Comparison of ENCODE assay signal across 11 cellular contexts in genomic region chr3:128122013-128122412, GRCh38. TPM values are rescaled to one million over a fixed set of nuclear protein-coding genes. Genes with fewer than 3 reads are reported as not detected.
DNase-seq lines count a peak whose midpoint lies in the region; ATAC-seq lines count a peak whose summit lies in the region.
"Had no signal": no experiment of that assay in that cellular context is flagged by ENCODE, and none has a peak within 500 bp of the region (broad histone marks: within the 10 kb centered on the region; RNA-seq: fewer than 3 reads in every experiment).

No MANE protein-coding gene starts in this region.

- peaks cover 0 to 2% (median 0%) of the 10 kb centered on the region in 8 donors for H3K9me3 Mint-ChIP-seq in CD4-positive, alpha-beta memory T cell
- H3K9me3 Mint-ChIP-seq in activated T-helper 2 cell treated with anti-CD3 and anti-CD28 coated beads, Interferon-gamma antibody, Interleukin-2, Interleukin-4, amounts not matched to agents 10 μg/mL and 5 μg/mL and 100 μg/mL, durations not matched to agents 14 hours and 24 hours and 36 hours = peaks cover 4% of the 10 kb centered on the region
- H3K9me3 Mint-ChIP-seq in naive thymus-derived CD8-positive, alpha-beta T cell = peaks cover 0 to 6% (median 0%) of the 10 kb centered on the region in 9 donors

- DNase-seq in CD4-positive, alpha-beta memory T cell = no peak
- DNase-seq in activated T-helper 2 cell treated with anti-CD3 and anti-CD28 coated beads, Interferon-gamma antibody, Interleukin-2, Interleukin-4, amounts not matched to agents 10 μg/mL and 5 μg/mL and 100 μg/mL, durations not matched to agents 14 hours and 24 hours and 36 hours (ENCODE audit: low spot score) = no peak
- no peak for DNase-seq in naive thymus-derived CD8-positive, alpha-beta T cell
- no peak for DNase-seq in AG20443 (ENCODE audit: low spot score)
- DNase-seq in activated effector memory CD4-positive, alpha-beta T cell treated with Interleukin-2 at 50 U/mL for 16 hours = no peak
- DNase-seq in stimulated activated naive CD4-positive, alpha-beta T cell treated with Interleukin-2 at 50 U/mL for 16 hours (lab: John Stamatoyannopoulos, UW) = no peak
- DNase-seq: NCI-H1105, SW 1271 had no signal

- H3K27me3 Mint-ChIP-seq in CD4-positive, alpha-beta memory T cell = no peaks in the 10 kb centered on the region
- no peaks in the 10 kb centered on the region for H3K27me3 Mint-ChIP-seq in activated T-helper 2 cell treated with anti-CD3 and anti-CD28 coated beads, Interferon-gamma antibody, Interleukin-2, Interleukin-4, amounts not matched to agents 10 μg/mL and 5 μg/mL and 100 μg/mL, durations not matched to agents 14 hours and 24 hours and 36 hours (ENCODE audit: low read depth)
- H3K27me3 Mint-ChIP-seq in naive thymus-derived CD8-positive, alpha-beta T cell = no peaks in the 10 kb centered on the region

- intact Hi-C loops in CD4-positive, alpha-beta memory T cell (cut with micrococcal nuclease) = loop anchor here (5.0 kb wide), 1 partner anchor 45 kb away; no protein-coding TSS in a partner anchor
- intact Hi-C loops in activated T-helper 2 cell treated with anti-CD3 and anti-CD28 coated beads, Interferon-gamma antibody, Interleukin-2, Interleukin-4, amounts not matched to agents 10 μg/mL and 5 μg/mL and 100 μg/mL, durations not matched to agents 14 hours and 24 hours and 36 hours (cut with micrococcal nuclease) = loop anchor here (2.0 to 10.0 kb wide), 2 partner anchors 69 to 1137 kb away; partner anchors contain the start of genes PLXNA1 and SEC61A1

- no peaks in the 10 kb centered on the region for H3K27me3 ChIP-seq in CD4-positive, alpha-beta memory T cell (ENCODE audit: insufficient read depth, low read length)
- no peaks in the 10 kb centered on the region for H3K27me3 ChIP-seq in HUES64 (ENCODE audit: insufficient read depth, low read length)

- 100% methylated on average over 1 of the region's 1 CpG for WGBS in HUES64

- POLR2A ChIA-PET in CD4-positive, alpha-beta memory T cell (lab: Charles Lee; ENCODE audit: partially characterized antibody) = interaction anchor here (1.7 to 3.3 kb wide), 3 partner anchors 9 to 36 kb away, joined by 3 to 66 read pairs (median 66); partner anchors contain the start of gene EEFSEC
- POLR2A ChIA-PET in naive thymus-derived CD8-positive, alpha-beta T cell (lab: Charles Lee) = interaction anchor here (2.5 to 4.3 kb wide), 4 partner anchors 8 to 31 kb away, joined by 9 to 70 read pairs (median 14); partner anchors contain the start of gene EEFSEC

- peak overlapping the region; percentile 17 to 98 (median 96) for H3K4me3 Mint-ChIP-seq in CD4-positive, alpha-beta memory T cell
- peak overlapping the region; percentile 98 for H3K4me3 Mint-ChIP-seq in activated T-helper 2 cell treated with anti-CD3 and anti-CD28 coated beads, Interferon-gamma antibody, Interleukin-2, Interleukin-4, amounts not matched to agents 10 μg/mL and 5 μg/mL and 100 μg/mL, durations not matched to agents 14 hours and 24 hours and 36 hours (ENCODE audit: low read depth)
- peak overlapping the region; percentile 57 to 100 (median 97) for H3K4me3 Mint-ChIP-seq in naive thymus-derived CD8-positive, alpha-beta T cell

- peak overlapping the region in 5 of 7 donors; percentile 42 to 98 (median 89) for H3K27ac Mint-ChIP-seq in CD4-positive, alpha-beta memory T cell
- H3K27ac Mint-ChIP-seq in activated T-helper 2 cell treated with anti-CD3 and anti-CD28 coated beads, Interferon-gamma antibody, Interleukin-2, Interleukin-4, amounts not matched to agents 10 μg/mL and 5 μg/mL and 100 μg/mL, durations not matched to agents 14 hours and 24 hours and 36 hours = peak overlapping the region; percentile 93
- peak overlapping the region in 8 of 10 donors; percentile 38 to 91 (median 54) for H3K27ac Mint-ChIP-seq in naive thymus-derived CD8-positive, alpha-beta T cell

- peaks cover 22% of the 10 kb centered on the region for H3K4me1 ChIP-seq in CD4-positive, alpha-beta memory T cell (ENCODE audit: insufficient read depth, low read length)
- peaks cover 6% of the 10 kb centered on the region; the same call in 1 of the 2 replicates for H3K4me1 ChIP-seq in HUES64 (ENCODE audit: insufficient read depth, low read length)

- CTCF ChIA-PET in CD4-positive, alpha-beta memory T cell (lab: Charles Lee; ENCODE audit: partially characterized antibody) = interaction anchor here (2.7 to 3.4 kb wide), 3 partner anchors 9 to 26 kb away, joined by 14 to 38 read pairs (median 27); no protein-coding TSS in a partner anchor

- no peak overlapping the region for H3K4me3 ChIP-seq in CD4-positive, alpha-beta memory T cell (ENCODE audit: low read length in 2 of 2)
- peak overlapping the region; percentile 91 for H3K4me3 ChIP-seq in HUES64 (ENCODE audit: low read length)

- ATAC-seq in naive thymus-derived CD8-positive, alpha-beta T cell = no peak
- no peak for ATAC-seq in GM18907 (IDR thresholded peaks at IDR 0.05; ENCODE audit: unreplicated experiment)

- no peak overlapping the region for H3K27ac ChIP-seq in CD4-positive, alpha-beta memory T cell (ENCODE audit: low read depth, low read length)
- no peak overlapping the region for H3K27ac ChIP-seq in HUES64 (ENCODE audit: low read depth, low read length)
- H3K27ac ChIP-seq: skin epidermis had no signal

- peaks cover 19 to 38% of the 10 kb centered on the region in 2 donors for H3K36me3 Mint-ChIP-seq in CD4-positive, alpha-beta memory T cell
- peaks cover 35% of the 10 kb centered on the region for H3K36me3 Mint-ChIP-seq in activated T-helper 2 cell treated with anti-CD3 and anti-CD28 coated beads, Interferon-gamma antibody, Interleukin-2, Interleukin-4, amounts not matched to agents 10 μg/mL and 5 μg/mL and 100 μg/mL, durations not matched to agents 14 hours and 24 hours and 36 hours (ENCODE audit: low read depth)
- peaks cover 8 to 31% (median 22%) of the 10 kb centered on the region in 3 donors for H3K36me3 Mint-ChIP-seq in naive thymus-derived CD8-positive, alpha-beta T cell

- peaks cover 6% of the 10 kb centered on the region for H3K36me3 ChIP-seq in CD4-positive, alpha-beta memory T cell (ENCODE audit: insufficient read depth, low read length)
- peaks cover 23% of the 10 kb centered on the region for H3K36me3 ChIP-seq in HUES64 (ENCODE audit: insufficient read depth, low read length)

- H3K9me3 ChIP-seq in CD4-positive, alpha-beta memory T cell (ENCODE audit: control insufficient read depth in 1 of 2, low read length in 2 of 2) = no peaks in the 10 kb centered on the region
- H3K9me3 ChIP-seq in HUES64 (ENCODE audit: insufficient read depth, low read depth, low read length) = no peaks in the 10 kb centered on the region

- H3K9ac ChIP-seq in HUES64 (ENCODE audit: low read depth, low read length) = no peak overlapping the region

- peaks cover 25 to 46% (median 29%) of the 10 kb centered on the region in 4 donors for H3K4me1 Mint-ChIP-seq in CD4-positive, alpha-beta memory T cell
- H3K4me1 Mint-ChIP-seq in activated T-helper 2 cell treated with anti-CD3 and anti-CD28 coated beads, Interferon-gamma antibody, Interleukin-2, Interleukin-4, amounts not matched to agents 10 μg/mL and 5 μg/mL and 100 μg/mL, durations not matched to agents 14 hours and 24 hours and 36 hours (ENCODE audit: low read depth) = peaks cover 39% of the 10 kb centered on the region
- peaks cover 28 to 42% (median 33%) of the 10 kb centered on the region in 4 donors for H3K4me1 Mint-ChIP-seq in naive thymus-derived CD8-positive, alpha-beta T cell

RNA-seq across cellular contexts. Expression of gene RUVBL1, which starts 1.6 kb away (rescaled TPM):
- total RNA-seq in CD4-positive, alpha-beta memory T cell = 10 to 100 TPM; 26.6 to 27.0 TPM
- polyA plus RNA-seq in CD4-positive, alpha-beta memory T cell = 10 to 100 TPM; 66.8 to 71.4 TPM
- polyA plus RNA-seq in HUES64 (2013, experiment 1 of 2) = 117 TPM
- 127 TPM for polyA plus RNA-seq in HUES64 (2013, experiment 2 of 2)
- 111 and 112 TPM in 2 replicates for total RNA-seq in activated T-helper 2 cell treated with anti-CD3 and anti-CD28 coated beads, Interferon-gamma antibody, Interleukin-2, Interleukin-4, amounts not matched to agents 10 μg/mL and 5 μg/mL and 100 μg/mL, durations not matched to agents 14 hours and 24 hours and 36 hours
- total RNA-seq in naive thymus-derived CD8-positive, alpha-beta T cell = 10 to 100 TPM; 26.2 to 27.9 TPM
- 10 to 100 TPM; 49.5 to 66.6 (median 65.2) TPM for polyA plus RNA-seq in naive thymus-derived CD8-positive, alpha-beta T cell

RNA-seq across cellular contexts. Expression of gene EEFSEC, which starts 31.3 kb away (rescaled TPM):
- 10 to 100 TPM; 14.0 to 16.4 TPM for total RNA-seq in CD4-positive, alpha-beta memory T cell
- 10 to 100 TPM; 17.8 to 24.9 TPM for polyA plus RNA-seq in CD4-positive, alpha-beta memory T cell
- 12.4 TPM for polyA plus RNA-seq in HUES64 (2013, experiment 1 of 2)
- 11.5 TPM for polyA plus RNA-seq in HUES64 (2013, experiment 2 of 2)
- 22.0 and 23.8 TPM in 2 replicates for total RNA-seq in activated T-helper 2 cell treated with anti-CD3 and anti-CD28 coated beads, Interferon-gamma antibody, Interleukin-2, Interleukin-4, amounts not matched to agents 10 μg/mL and 5 μg/mL and 100 μg/mL, durations not matched to agents 14 hours and 24 hours and 36 hours
- 10 to 100 TPM; 18.4 to 19.2 TPM for total RNA-seq in naive thymus-derived CD8-positive, alpha-beta T cell
- polyA plus RNA-seq in naive thymus-derived CD8-positive, alpha-beta T cell = 10 to 100 TPM; 14.7 to 27.1 (median 24.3) TPM
